In the genomic region with DNA sequence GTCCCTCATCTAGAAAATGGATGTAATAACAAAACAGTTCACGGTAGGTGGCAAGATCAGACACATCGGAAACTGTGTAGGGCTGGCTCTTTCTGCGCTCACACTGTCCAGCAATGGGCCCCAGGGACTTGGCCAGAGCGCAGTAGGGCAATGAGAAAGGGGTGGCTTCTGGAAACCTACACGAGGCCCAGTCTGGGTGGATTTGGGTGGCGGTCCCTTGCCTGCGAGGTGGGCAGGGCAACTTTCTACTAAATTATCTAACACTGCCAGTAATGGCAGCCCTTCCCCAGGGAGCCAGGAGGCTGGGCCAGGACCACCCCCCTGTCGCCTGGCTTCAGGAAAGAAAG, we compare ENCODE assay signal across 10 cellular contexts. TPM values are rescaled to one million over a fixed set of nuclear protein-coding genes. Genes with fewer than 3 reads are reported as not detected.
A peak's percentile ranks its signal among the peaks of the same experiment; 100 is the strongest.
DNase-seq lines count a peak whose midpoint lies in the region; ATAC-seq, FAIRE-seq and TF ChIP-seq lines count a peak whose summit lies in the region.
"Had no signal": no experiment of that assay in that cellular context is flagged by ENCODE, and none has a peak within 500 bp of the region (broad histone marks: within the 10 kb centered on the region; RNA-seq: fewer than 3 reads in every experiment).

No MANE protein-coding gene starts in this region.

- H3K36me3 Mint-ChIP-seq in Caco-2 (ENCODE audit: insufficient read depth, unreplicated experiment) (peaks cover 8% of the 10 kb centered on the region), Calu3 (ENCODE audit: insufficient read depth, unreplicated experiment) (peaks cover 25% of the 10 kb centered on the region)

- peak overlapping the region; percentile 71; the same call in 1 of the 2 replicates for H2BK5ac ChIP-seq in H1 (ENCODE audit: low read depth, low read length)

- H3K79me1 ChIP-seq in H1 (ENCODE audit: low read depth, low read length): no peaks in the 10 kb centered on the region; the same call in 1 of the 2 replicates

- CTCF ChIA-PET in Caco-2 (lab: Charles Lee): interaction anchor here (2.3 to 4.0 kb wide), 2 partner anchors 16 kb away, joined by 8 to 23 read pairs; no protein-coding TSS in a partner anchor
- CTCF ChIA-PET in H1 (lab: Charles Lee; ENCODE audit: partially characterized antibody): interaction anchor here (1.8 to 6.4 kb wide), 4 partner anchors 8 to 51 kb away, joined by 4 to 59 read pairs (median 32); no protein-coding TSS in a partner anchor
- CTCF ChIA-PET in Calu3 (lab: Charles Lee): interaction anchor here (0.8 to 2.4 kb wide), 2 partner anchors 15 to 16 kb away, joined by 6 to 7 read pairs; no protein-coding TSS in a partner anchor

- H4K20me1 ChIP-seq in OCI-LY3 (ENCODE audit: insufficient read depth, low read length) (0 out of 2 replicates have a peak, but pooled peaks cover 3% of the 10 kb centered on the region), H1 (replicated peaks in 1 of 2; ENCODE audit: control insufficient read depth in 1 of 2, insufficient read depth in 2 of 2, low read length in 2 of 2) (peaks cover 5 to 23% of the 10 kb centered on the region in 2 experiments)

- H4K91ac ChIP-seq in H1 (replicated peaks; ENCODE audit: insufficient read length, low read length): peak overlapping the region; percentile 35

- peak overlapping the region; percentile 86 for H3K4me3 Mint-ChIP-seq in Caco-2 (ENCODE audit: unreplicated experiment)
- no peak overlapping the region for H3K4me3 Mint-ChIP-seq in Calu3 (ENCODE audit: low read depth, unreplicated experiment)

- H3K27me3 ChIP-seq in Caco-2 (replicated peaks; ENCODE audit: control insufficient read depth, insufficient read depth, low read length) (no peaks in the 10 kb centered on the region), OCI-LY3 (ENCODE audit: low read depth, low read length) (no peaks in the 10 kb centered on the region), H1 (replicated peaks in 1 of 4; ENCODE audit: control insufficient read depth in 3 of 4, extremely low read depth in 1 of 4, insufficient read depth in 3 of 4, low read length in 3 of 4) (peaks cover 0 to 15% (median 5%) of the 10 kb centered on the region in 4 experiments; a peak in 5 of 7 replicates)
- H3K27me3 ChIP-seq: Peyer's patch had no signal

- H3K4me1 Mint-ChIP-seq in Caco-2 (ENCODE audit: low read depth, unreplicated experiment) (peaks cover 33% of the 10 kb centered on the region), Calu3 (ENCODE audit: low read depth, unreplicated experiment) (peaks cover 40% of the 10 kb centered on the region)

- H3K23ac ChIP-seq in H1 (ENCODE audit: insufficient read length): no peak overlapping the region

- BruUV-seq in Caco-2 (replicated peaks; lab: Mats Ljungman, UMichigan) (no TSS peak), Calu3 (replicated peaks; lab: Mats Ljungman, UMichigan) (no TSS peak)

- TF ChIP-seq CTCF in Caco-2 (IDR thresholded peaks at IDR 0.05; ENCODE audit: insufficient read depth in 1 of 2, low read depth in 1 of 2, low read length in 1 of 2, severe bottlenecking in 1 of 2, unreplicated experiment in 1 of 2) (no peak), OCI-LY3 (IDR thresholded peaks at IDR 0.05; ENCODE audit: low read depth, low read length) (no peak), H1 (IDR thresholded peaks at IDR 0.05; ENCODE audit: control extremely low read depth in 1 of 3, insufficient read depth in 1 of 3, low read depth in 1 of 3, low read length in 3 of 3) (no peak), Calu3 (IDR thresholded peaks at IDR 0.05; ENCODE audit: unreplicated experiment) (no peak)

- H3K18ac ChIP-seq in H1 (ENCODE audit: extremely low read depth, low read length): 0 out of 2 replicates have a peak overlapping the region, but pooled peaks have one; percentile 55

- FAIRE-seq in H1 (lab: Jason Lieb, UNC): no peak
- FAIRE-seq: urothelium cell line had no signal

- POLR2A ChIA-PET in Caco-2 (lab: Charles Lee) (no interaction called here), H1 (lab: Charles Lee; ENCODE audit: partially characterized antibody) (interaction anchor here (0.6 to 2.9 kb wide), 2 partner anchors 9 to 89 kb away, joined by 3 to 11 read pairs; no protein-coding TSS in a partner anchor)

- WGBS in H1 (ENCODE audit: extremely low coverage in 1 of 2, insufficient coverage in 1 of 2, insufficient read length in 1 of 2, insufficient replicate concordance in 2 of 2, low coverage in 1 of 2, low lambda C conversion rate in 2 of 2, missing lambda C conversion rate in 1 of 2), 2 experiments: 64% methylated on average over 8 of the region's 8 CpGs; no CpG with 5 or more reads in 1 of the 2 experiments

- peaks cover 30% of the 10 kb centered on the region for H3K4me1 ChIP-seq in Caco-2
- H3K4me1 ChIP-seq in OCI-LY3 (ENCODE audit: low read length): peaks cover 37% of the 10 kb centered on the region
- H3K4me1 ChIP-seq in H1 (replicated peaks in 1 of 4; ENCODE audit: control insufficient read depth in 3 of 4, insufficient read depth in 4 of 4, low read length in 3 of 4): peaks cover 7 to 21% (median 19%) of the 10 kb centered on the region in 4 experiments

- peak overlapping the region; percentile 92; the same call in 1 of the 2 replicates for H2BK15ac ChIP-seq in H1 (ENCODE audit: low read length)

- TF ChIP-seq EP300 in H1 (IDR thresholded peaks at IDR 0.05; ENCODE audit: borderline replicate concordance in 1 of 2, low read depth in 2 of 2, low read length in 2 of 2): no peak

- no peak overlapping the region for H4K5ac ChIP-seq in H1 (ENCODE audit: insufficient read length, low read depth, low read length)

- no peak for TF ChIP-seq POLR2A in H1 (IDR thresholded peaks at IDR 0.05; ENCODE audit: control extremely low read depth in 1 of 2, low read depth in 2 of 2, low read length in 2 of 2)

- H3K36me3 ChIP-seq in Caco-2 (ENCODE audit: control insufficient read depth, insufficient read depth, low read length) (no peaks in the 10 kb centered on the region), OCI-LY3 (replicated peaks; ENCODE audit: low read depth, low read length) (peaks cover 6% of the 10 kb centered on the region), H1 (ENCODE audit: control insufficient read depth in 2 of 4, insufficient read depth in 4 of 4, low read length in 3 of 4) (no peaks in the 10 kb centered on the region)
- H3K36me3 ChIP-seq: Peyer's patch had no signal

- no peak overlapping the region for H3K4ac ChIP-seq in H1 (replicated peaks; ENCODE audit: insufficient read length, low read depth, low read length)

- DNase-seq in Caco-2: no peak
- no peak for DNase-seq in H1 (ENCODE audit: low read depth in 1 of 2, low spot score in 2 of 2)
- DNase-seq in posterior vena cava (ENCODE audit: low spot score): peak; percentile 43
- DNase-seq in Calu3: no peak
- DNase-seq in NCI-H2171 (lab: John Stamatoyannopoulos, UW): no peak

- no peak overlapping the region for H2BK120ac ChIP-seq in H1 (replicated peaks; ENCODE audit: low read depth, low read length)

- peaks cover 35% of the 10 kb centered on the region for H3K79me2 ChIP-seq in OCI-LY3 (ENCODE audit: low read length)
- H3K79me2 ChIP-seq in H1 (ENCODE audit: control insufficient read depth in 1 of 2, insufficient read depth in 2 of 2, low read length in 2 of 2): peaks cover 7 to 11% of the 10 kb centered on the region in 2 experiments; a peak in 3 of 4 replicates

- H2AFZ ChIP-seq in OCI-LY3 (ENCODE audit: low read depth, low read length) (no peak overlapping the region), H1 (ENCODE audit: low read length) (0 out of 2 replicates have a peak overlapping the region, but pooled peaks have one; percentile 27)

- no peak overlapping the region for H3K56ac ChIP-seq in H1 (replicated peaks; ENCODE audit: insufficient read length, low read depth, low read length)

- no peaks in the 10 kb centered on the region for H3K9me3 ChIP-seq in Caco-2
- no peaks in the 10 kb centered on the region for H3K9me3 ChIP-seq in OCI-LY3 (ENCODE audit: insufficient read depth, low read length)
- H3K9me3 ChIP-seq in H1 (ENCODE audit: insufficient read depth in 2 of 2, low read depth in 1 of 2, low read length in 1 of 2): no peaks in the 10 kb centered on the region
- H3K9me3 ChIP-seq: Peyer's patch had no signal

- TF ChIP-seq RAD21 in H1 (IDR thresholded peaks at IDR 0.05 in 1 of 2, conservative IDR thresholded peaks at IDR 0.05 in 1 of 2; ENCODE audit: low read depth in 2 of 2, low read length in 2 of 2): no peak

- H2BK20ac ChIP-seq in H1 (ENCODE audit: low read length): no peak overlapping the region

- no peak overlapping the region for H2AK5ac ChIP-seq in H1 (ENCODE audit: low read depth, low read length)

- ATAC-seq in GM18517 (IDR thresholded peaks at IDR 0.05; ENCODE audit: unreplicated experiment) (no peak), HG03108 (IDR thresholded peaks at IDR 0.05; ENCODE audit: unreplicated experiment) (no peak)

- H3K23me2 ChIP-seq in H1 (ENCODE audit: low read depth, low read length): peaks cover 13% of the 10 kb centered on the region

- H3K4me2 ChIP-seq in OCI-LY3 (ENCODE audit: low read length) (peak overlapping the region; percentile 89), H1 (ENCODE audit: insufficient read depth in 1 of 2, low read depth in 2 of 2, low read length in 2 of 2) (peak overlapping the region; percentile 68 to 87)

- H3K9ac ChIP-seq in OCI-LY3 (ENCODE audit: low read length): no peak overlapping the region
- peak overlapping the region in 1 of 4 experiments; percentile 2; a peak in 1 of 7 replicates for H3K9ac ChIP-seq in H1 (replicated peaks in 1 of 4; ENCODE audit: extremely low read depth in 1 of 4, low read depth in 3 of 4, low read length in 3 of 4)

- no peak overlapping the region for H3K14ac ChIP-seq in H1 (ENCODE audit: insufficient read length)

- intact Hi-C loops in Caco-2 (cut with micrococcal nuclease; ENCODE audit: unreplicated experiment) (no loop called here), posterior vena cava (cut with DNase I) (loop anchor here in 1 of 2 donors (10.0 kb wide), 1 partner anchor 46 kb away; no protein-coding TSS in a partner anchor), Calu3 (cut with micrococcal nuclease; ENCODE audit: unreplicated experiment) (no loop called here)

- peak overlapping the region; percentile 4; the same call in 1 of the 2 replicates for H4K8ac ChIP-seq in H1 (ENCODE audit: extremely low read depth, insufficient read depth, low read length)

- no peak overlapping the region for H3K27ac Mint-ChIP-seq in Caco-2 (ENCODE audit: unreplicated experiment)
- no peak overlapping the region for H3K27ac Mint-ChIP-seq in Calu3 (ENCODE audit: unreplicated experiment)

- no peak overlapping the region for H3K4me3 ChIP-seq in Caco-2 (ENCODE audit: low read depth, low read length)
- peak overlapping the region; percentile 78; the same call in 1 of the 2 replicates for H3K4me3 ChIP-seq in OCI-LY3 (ENCODE audit: low read length)
- H3K4me3 ChIP-seq in H1 (ENCODE audit: extremely low read depth in 1 of 4, insufficient read depth in 2 of 4, low read depth in 3 of 4, low read length in 4 of 4): peak overlapping the region in 3 of 4 experiments; percentile 62 to 79 (median 77); a peak in 2 of 8 replicates

- H3K9me3 Mint-ChIP-seq in Caco-2 (ENCODE audit: unreplicated experiment) (no peaks in the 10 kb centered on the region), Calu3 (ENCODE audit: low read depth, unreplicated experiment) (no peaks in the 10 kb centered on the region)

- H3K27ac ChIP-seq in OCI-LY3 (ENCODE audit: low read length) (no peak overlapping the region), H1 (ENCODE audit: low read depth, low read length) (no peak overlapping the region)

- no peaks in the 10 kb centered on the region for H3K27me3 Mint-ChIP-seq in Caco-2 (ENCODE audit: insufficient read depth, unreplicated experiment)
- peaks cover 5% of the 10 kb centered on the region for H3K27me3 Mint-ChIP-seq in Calu3 (ENCODE audit: unreplicated experiment)

- peak overlapping the region; percentile 6; the same call in 1 of the 2 replicates for H2BK12ac ChIP-seq in H1 (ENCODE audit: low read depth, low read length)

RNA-seq across cellular contexts. Expression of a gene that starts 2.1 kb away (rescaled TPM):
- total RNA-seq in Caco-2 (2022): 36.0 and 37.9 TPM in 2 replicates
- total RNA-seq in H1 (2021; fragmentation: NEBNext Ultra II Directional; extraction: Animal tissue kit (Norgen Biotek cat#: 25700)): 33.9 and 38.6 TPM in 2 replicates
- polyA plus RNA-seq in H1 (2011; rRNA removed): 10.4 and 18.2 TPM in 2 replicates
- polyA plus RNA-seq in H1 (2011; cell fraction: cytosol; rRNA removed): 15.6 TPM
- polyA plus RNA-seq in H1 (2011; cell fraction: nucleus; rRNA removed): 105 TPM
- 24.4 to 39.8 TPM (median 29.1 TPM) in 4 replicates for polyA plus RNA-seq in H1 (2012, experiment 1 of 2)
- polyA plus RNA-seq in H1 (2012, experiment 2 of 2): 11.0 TPM
- polyA plus RNA-seq in H1 (2013, experiment 1 of 2): 20.0 TPM
- 17.6 TPM for polyA plus RNA-seq in H1 (2013, experiment 2 of 2)
- polyA minus RNA-seq in H1 (2011; rRNA and poly(A)+ RNA removed): 10.8 and 11.1 TPM in 2 replicates
- 12.0 TPM for polyA minus RNA-seq in H1 (2011; cell fraction: cytosol; rRNA and poly(A)+ RNA removed)
- polyA minus RNA-seq in H1 (2011; cell fraction: nucleus; rRNA and poly(A)+ RNA removed): 19.7 TPM
- 10 to 100 TPM; 24.3 to 34.1 TPM for total RNA-seq in posterior vena cava
- 50.4 and 53.0 TPM in 2 replicates for total RNA-seq in Calu3 (2022)
